Comparison of ENCODE assay signal across 10 cellular contexts in genomic region chr5:56142620-56143431, GRCh38.
DNase-seq lines count a peak whose midpoint lies in the region; ATAC-seq, FAIRE-seq and TF ChIP-seq lines count a peak whose summit lies in the region.
"Had no signal": no experiment of that assay in that cellular context is flagged by ENCODE, and none has a peak within 500 bp of the region (broad histone marks: within the 10 kb centered on the region; RNA-seq: fewer than 3 reads in every experiment).

No MANE protein-coding gene starts in this region.

- peak; percentile 98 for FAIRE-seq in GM19239 (lab: Jason Lieb, UNC)

- no peaks in the 10 kb centered on the region for H3K79me2 ChIP-seq in Karpas-422 (ENCODE audit: low read length)

- no peak for TF ChIP-seq CTCF in Caco-2 (IDR thresholded peaks at IDR 0.05; ENCODE audit: insufficient read depth in 1 of 2, low read depth in 1 of 2, low read length in 1 of 2, severe bottlenecking in 1 of 2, unreplicated experiment in 1 of 2)
- TF ChIP-seq CTCF in tibial nerve (IDR thresholded peaks at IDR 0.05): no peak
- TF ChIP-seq CTCF in spleen (IDR thresholded peaks at IDR 0.05 in 8 of 11, conservative IDR thresholded peaks at IDR 0.05 in 3 of 11): no peak

- H2AFZ ChIP-seq in Karpas-422 (ENCODE audit: low read length): no peak overlapping the region

- H3K36me3 Mint-ChIP-seq in Caco-2 (ENCODE audit: insufficient read depth, unreplicated experiment): peaks cover 6% of the 10 kb centered on the region
- no peaks in the 10 kb centered on the region for H3K36me3 Mint-ChIP-seq in activated naive CD8-positive, alpha-beta T cell

- CTCF ChIA-PET in Caco-2 (lab: Charles Lee): no interaction called here

- no peak overlapping the region for H3K4me3 ChIP-seq in Caco-2 (ENCODE audit: low read depth, low read length)
- no peak overlapping the region for H3K4me3 ChIP-seq in tibial nerve
- no peak overlapping the region for H3K4me3 ChIP-seq in Karpas-422 (ENCODE audit: low read length)
- no peak overlapping the region for H3K4me3 ChIP-seq in spleen
- H3K4me3 ChIP-seq: SJSA1 had no signal

- POLR2A ChIA-PET in Caco-2 (lab: Charles Lee): interaction anchor here (0.5 kb wide), 1 partner anchor 52 kb away, joined by 6 read pairs; no protein-coding TSS in a partner anchor

- H3K9me2 ChIP-seq in Karpas-422 (replicated peaks; ENCODE audit: insufficient read depth, low read length): no peaks in the 10 kb centered on the region

- TF ChIP-seq POLR2A in tibial nerve (IDR thresholded peaks at IDR 0.05) (no peak), spleen (IDR thresholded peaks at IDR 0.05) (no peak)

- intact Hi-C loops in Caco-2 (cut with micrococcal nuclease; ENCODE audit: unreplicated experiment): no loop called here
- intact Hi-C loops in spleen (cut with DNase I; ENCODE audit: low total_unique reads): no loop called here

- H3K4me3 Mint-ChIP-seq in Caco-2 (ENCODE audit: unreplicated experiment): peak overlapping the region; percentile 28
- H3K4me3 Mint-ChIP-seq in activated naive CD8-positive, alpha-beta T cell: no peak overlapping the region
- H3K4me3 Mint-ChIP-seq: dendritic cell treated with granulocyte-macrophage colony-stimulating factor and Interleukin-4, amounts not matched to agents 40 ng/mL and 50 ng/mL, for 4 days had no signal

- H3K4me1 Mint-ChIP-seq in Caco-2 (ENCODE audit: low read depth, unreplicated experiment): peaks cover 60% of the 10 kb centered on the region
- H3K4me1 Mint-ChIP-seq in activated naive CD8-positive, alpha-beta T cell (ENCODE audit: low read depth): peaks cover 40% of the 10 kb centered on the region

- H3K27me3 Mint-ChIP-seq in Caco-2 (ENCODE audit: insufficient read depth, unreplicated experiment): no peaks in the 10 kb centered on the region
- H3K27me3 Mint-ChIP-seq in activated naive CD8-positive, alpha-beta T cell: no peaks in the 10 kb centered on the region
- H3K27me3 Mint-ChIP-seq: dendritic cell treated with granulocyte-macrophage colony-stimulating factor and Interleukin-4, amounts not matched to agents 40 ng/mL and 50 ng/mL, for 4 days had no signal

- WGBS in tibial nerve, 2 donors: 83 to 89% methylated on average over 6 of the region's 6 CpGs
- WGBS in spleen, 5 donors: 77 to 82% (median 79%) methylated on average over 5 to 6 of the region's 6 CpGs

- H3K27me3 ChIP-seq in Caco-2 (replicated peaks; ENCODE audit: control insufficient read depth, insufficient read depth, low read length) (no peaks in the 10 kb centered on the region), tibial nerve (no peaks in the 10 kb centered on the region), Karpas-422 (ENCODE audit: low read length) (no peaks in the 10 kb centered on the region), spleen (replicated peaks in 1 of 7) (no peaks in the 10 kb centered on the region)
- H3K27me3 ChIP-seq: SJSA1 had no signal

- H3K27ac Mint-ChIP-seq in Caco-2 (ENCODE audit: unreplicated experiment): peak overlapping the region; percentile 83
- peak overlapping the region; percentile 17 for H3K27ac Mint-ChIP-seq in activated naive CD8-positive, alpha-beta T cell
- H3K27ac Mint-ChIP-seq: dendritic cell treated with granulocyte-macrophage colony-stimulating factor and Interleukin-4, amounts not matched to agents 40 ng/mL and 50 ng/mL, for 4 days had no signal

- H3K9me3 ChIP-seq in Caco-2 (no peaks in the 10 kb centered on the region), tibial nerve (no peaks in the 10 kb centered on the region), Karpas-422 (ENCODE audit: low read length) (no peaks in the 10 kb centered on the region), spleen (no peaks in the 10 kb centered on the region)
- H3K9me3 ChIP-seq: SJSA1 had no signal

- ATAC-seq in HG03064 (IDR thresholded peaks at IDR 0.05; ENCODE audit: low read depth, unreplicated experiment): peak; percentile 82

- H4K20me1 ChIP-seq in Karpas-422 (ENCODE audit: insufficient read depth, low read depth, low read length): no peaks in the 10 kb centered on the region

- DNase-seq in Caco-2 (no peak), GM19239 (ENCODE audit: insufficient read length, low spot score) (peak; percentile 48), tibial nerve (ENCODE audit: low spot score in 2 of 2) (no peak), Karpas-422 (no peak), spleen (no peak), SKM-1 treated with dmso at 0.1 percent for 144 hours (lab: John Stamatoyannopoulos, UW; ENCODE audit: unreplicated experiment) (no peak)

- peaks cover 59% of the 10 kb centered on the region for H3K4me1 ChIP-seq in Caco-2
- H3K4me1 ChIP-seq in tibial nerve: no peaks in the 10 kb centered on the region
- no peaks in the 10 kb centered on the region for H3K4me1 ChIP-seq in Karpas-422 (ENCODE audit: low read length)
- peaks cover 0 to 38% (median 10%) of the 10 kb centered on the region in 6 donors for H3K4me1 ChIP-seq in spleen
- H3K4me1 ChIP-seq: SJSA1 had no signal

- no peaks in the 10 kb centered on the region; the same call in 1 of the 2 replicates for H3K36me3 ChIP-seq in Caco-2 (ENCODE audit: control insufficient read depth, insufficient read depth, low read length)
- H3K36me3 ChIP-seq in tibial nerve: no peaks in the 10 kb centered on the region
- H3K36me3 ChIP-seq in Karpas-422 (ENCODE audit: insufficient read depth, low read length): no peaks in the 10 kb centered on the region
- H3K36me3 ChIP-seq in spleen: no peaks in the 10 kb centered on the region
- H3K36me3 ChIP-seq: SJSA1 had no signal

- BruUV-seq in Caco-2 (replicated peaks; lab: Mats Ljungman, UMichigan): no TSS peak

- no peak for TF ChIP-seq EP300 in tibial nerve (IDR thresholded peaks at IDR 0.05)

- H3K9me3 Mint-ChIP-seq in Caco-2 (ENCODE audit: unreplicated experiment): peaks cover 17% of the 10 kb centered on the region
- no peaks in the 10 kb centered on the region for H3K9me3 Mint-ChIP-seq in activated naive CD8-positive, alpha-beta T cell (ENCODE audit: low read depth)
- H3K9me3 Mint-ChIP-seq: dendritic cell treated with granulocyte-macrophage colony-stimulating factor and Interleukin-4, amounts not matched to agents 40 ng/mL and 50 ng/mL, for 4 days had no signal

- H3K9ac ChIP-seq in Karpas-422 (ENCODE audit: low read length): no peak overlapping the region

- H3K27ac ChIP-seq in tibial nerve: no peak overlapping the region
- H3K27ac ChIP-seq in Karpas-422 (ENCODE audit: low read length): no peak overlapping the region
- peak overlapping the region in 4 of 8 donors; percentile 1 to 55 (median 14) for H3K27ac ChIP-seq in spleen
- H3K27ac ChIP-seq: SJSA1 had no signal

- H3K4me2 ChIP-seq in Karpas-422 (ENCODE audit: low read depth, low read length, poor library complexity, severe bottlenecking): no peak overlapping the region
